In the genomic region with DNA sequence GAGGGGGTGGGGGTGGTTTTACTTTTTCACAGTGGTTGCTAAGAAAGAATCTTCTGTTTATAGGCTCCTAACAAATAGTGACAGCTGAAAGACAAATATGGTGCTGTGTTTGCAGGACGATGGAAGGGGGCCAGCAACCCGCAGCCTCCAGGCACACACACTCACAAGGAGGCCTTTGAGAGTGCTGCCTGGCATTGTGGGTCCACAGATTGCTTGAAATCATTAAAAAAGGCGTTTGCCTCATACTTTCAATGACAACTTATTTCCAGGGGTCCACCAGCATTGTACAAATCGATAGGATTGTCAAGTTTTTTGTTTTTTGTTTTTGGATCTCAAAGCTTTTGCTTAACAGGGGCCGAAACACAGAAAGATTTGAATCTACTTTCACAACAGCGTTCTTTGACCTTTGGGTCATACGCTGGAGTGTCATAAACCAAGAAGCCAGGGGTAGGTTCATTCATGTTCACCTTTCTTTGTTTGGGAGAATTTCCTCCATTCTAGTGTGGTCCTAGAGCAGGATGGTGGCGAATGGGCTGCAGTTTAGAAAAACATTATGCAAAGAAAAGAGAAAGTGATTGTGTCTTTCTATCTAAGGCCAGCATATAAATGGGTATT, we compare ENCODE assay signal across 11 cellular contexts. TPM values are rescaled to one million over a fixed set of nuclear protein-coding genes. Genes with fewer than 3 reads are reported as not detected.
DNase-seq lines count a peak whose midpoint lies in the region; ATAC-seq, FAIRE-seq and TF ChIP-seq lines count a peak whose summit lies in the region.
"Had no signal": no experiment of that assay in that cellular context is flagged by ENCODE, and none has a peak within 500 bp of the region (broad histone marks: within the 10 kb centered on the region; RNA-seq: fewer than 3 reads in every experiment).

No MANE protein-coding gene starts in this region.

- no peaks in the 10 kb centered on the region for H3K9me1 ChIP-seq in K562 (ENCODE audit: control insufficient read depth, insufficient read depth, low read length)

- TF ChIP-seq EP300 in K562 (IDR thresholded peaks at IDR 0.05; ENCODE audit: low read length), result no peak

- no peak for TF ChIP-seq RAD21 in K562 (CRISPR knock-in tag; conservative IDR thresholded peaks at IDR 0.05 in 1 of 2, IDR thresholded peaks at IDR 0.05 in 1 of 2)

- no peaks in the 10 kb centered on the region for H3K27me3 Mint-ChIP-seq in progenitor cell of endocrine pancreas

- no peaks in the 10 kb centered on the region for H4K20me1 ChIP-seq in K562 (replicated peaks; ENCODE audit: control insufficient read depth, insufficient read depth, low read length)
- H4K20me1 ChIP-seq: BLaER1 had no signal

- peak; percentile 49 for DNase-seq in AG08396 (ENCODE audit: low spot score)
- DNase-seq in K562 (ENCODE audit: extremely low read depth in 1 of 4, low spot score in 3 of 4), result no peak
- peak in 35 of 51 donors; percentile 2 to 78 (median 40) for DNase-seq in hypothalamus (lab: John Stamatoyannopoulos, UW)
- DNase-seq in progenitor cell of endocrine pancreas (ENCODE audit: low spot score, unreplicated experiment), result no peak
- DNase-seq in stimulated activated naive CD4-positive, alpha-beta T cell treated with Interleukin-2 at 50 U/mL for 16 hours (lab: John Stamatoyannopoulos, UW), result no peak
- DNase-seq in UCSD-AML1 (lab: John Stamatoyannopoulos, UW; ENCODE audit: unreplicated experiment), result no peak
- DNase-seq in HUDEP-2 (lab: John Stamatoyannopoulos, UW; ENCODE audit: unreplicated experiment in 76 of 76), result no peak
- DNase-seq: activated T-cell treated with anti-CD3 and anti-CD28 coated beads, Interleukin-2, amount 50 U/mL, for 4 hours; Kasumi-1 had no signal

- FAIRE-seq in K562 (lab: Jason Lieb, UNC), result no peak

- peaks cover 0 to 15% of the 10 kb centered on the region in 2 experiments; a peak in 4 of 5 replicates for H3K4me1 ChIP-seq in K562 (replicated peaks in 1 of 2; ENCODE audit: control insufficient read depth in 2 of 2, insufficient read depth in 2 of 2, low read length in 2 of 2)
- H3K4me1 ChIP-seq: BLaER1 had no signal

- H3K36me3 Mint-ChIP-seq in progenitor cell of endocrine pancreas (ENCODE audit: insufficient read depth), result no peaks in the 10 kb centered on the region

- no peaks in the 10 kb centered on the region for H3K36me3 ChIP-seq in K562 (ENCODE audit: control insufficient read depth, insufficient read depth, low read length)
- H3K36me3 ChIP-seq: BLaER1 had no signal

- no peak overlapping the region for H3K27ac ChIP-seq in K562 (ENCODE audit: extremely low read depth, low read depth, low read length)
- H3K27ac ChIP-seq: BLaER1 had no signal

- peak overlapping the region; percentile 77 for H3K27ac Mint-ChIP-seq in progenitor cell of endocrine pancreas

- peak overlapping the region; percentile 65; the same call in 1 of the 2 replicates for H2AFZ ChIP-seq in K562 (ENCODE audit: low read depth, low read length)

- no peak overlapping the region for H3K9ac ChIP-seq in K562 (ENCODE audit: insufficient read depth in 1 of 2, low read depth in 2 of 2, low read length in 2 of 2)
- H3K9ac ChIP-seq: BLaER1 had no signal

- POLR2A ChIA-PET in K562 (lab: Yijun Ruan, JAX), result no interaction called here

- H3K4me3 ChIP-seq in K562, result no peak overlapping the region
- H3K4me3 ChIP-seq: BLaER1 had no signal

- no peaks in the 10 kb centered on the region for H3K9me3 ChIP-seq in K562 (replicated peaks; ENCODE audit: control insufficient read depth, insufficient read depth, low read depth, low read length)

- H3K27me3 ChIP-seq in K562 (ENCODE audit: control insufficient read depth in 2 of 2, insufficient read depth in 2 of 2, low read length in 2 of 2), result no peaks in the 10 kb centered on the region
- H3K27me3 ChIP-seq: BLaER1 had no signal

- peaks cover 19% of the 10 kb centered on the region for H3K4me1 Mint-ChIP-seq in progenitor cell of endocrine pancreas (ENCODE audit: low read depth)

- H3K4me3 Mint-ChIP-seq in progenitor cell of endocrine pancreas (ENCODE audit: low read depth), result no peak overlapping the region
- H3K4me3 Mint-ChIP-seq: activated T-cell treated with anti-CD3 and anti-CD28 coated beads, Interleukin-2, amount 50 U/mL, for 4 hours had no signal

- H3K9me3 Mint-ChIP-seq in progenitor cell of endocrine pancreas (ENCODE audit: low read depth), result peaks cover 7% of the 10 kb centered on the region
- H3K9me3 Mint-ChIP-seq: activated T-cell treated with anti-CD3 and anti-CD28 coated beads, Interleukin-2, amount 50 U/mL, for 4 hours had no signal

- TF ChIP-seq POLR2A in K562 (conservative IDR thresholded peaks at IDR 0.05), result no peak

- in situ Hi-C loops in K562 (cut with MboI), result no loop called here

- no peaks in the 10 kb centered on the region for H3K79me2 ChIP-seq in K562 (ENCODE audit: control insufficient read depth, insufficient read depth, low read length)

- no TSS peak for BruUV-seq in K562 (replicated peaks; lab: Mats Ljungman, UMichigan)

- WGBS in K562 (ENCODE audit: insufficient coverage, low coverage, missing lambda C conversion rate), result 35% methylated on average over 8 of the region's 8 CpGs

- intact Hi-C loops in K562 (cut with micrococcal nuclease), result no loop called here

- ATAC-seq in K562 (no peak), HG02763 (IDR thresholded peaks at IDR 0.05; ENCODE audit: unreplicated experiment) (no peak)
- ATAC-seq: activated T-cell treated with anti-CD3 and anti-CD28 coated beads, Interleukin-2, amount 50 U/mL, for 4 hours had no signal

- TF ChIP-seq CTCF in K562 (IDR thresholded peaks at IDR 0.05 in 2 of 3, conservative IDR thresholded peaks at IDR 0.05 in 1 of 3; ENCODE audit: insufficient read depth in 2 of 3, low read depth in 1 of 3, low read length in 3 of 3), result no peak
- no peak for TF ChIP-seq CTCF in progenitor cell of endocrine pancreas (IDR thresholded peaks at IDR 0.05; ENCODE audit: unreplicated experiment)

- CTCF ChIA-PET in K562 (lab: Yijun Ruan, JAX; ENCODE audit: low intra/inter-chr PET ratio), result no interaction called here

- H3K4me2 ChIP-seq in K562 (ENCODE audit: insufficient read depth, low read length), result no peak overlapping the region
- H3K4me2 ChIP-seq: BLaER1 had no signal

TF ChIP-seq in K562, 482 proteins besides CTCF, POLR2A, EP300 and RAD21:
- TF ChIP-seq, protein P1, sequence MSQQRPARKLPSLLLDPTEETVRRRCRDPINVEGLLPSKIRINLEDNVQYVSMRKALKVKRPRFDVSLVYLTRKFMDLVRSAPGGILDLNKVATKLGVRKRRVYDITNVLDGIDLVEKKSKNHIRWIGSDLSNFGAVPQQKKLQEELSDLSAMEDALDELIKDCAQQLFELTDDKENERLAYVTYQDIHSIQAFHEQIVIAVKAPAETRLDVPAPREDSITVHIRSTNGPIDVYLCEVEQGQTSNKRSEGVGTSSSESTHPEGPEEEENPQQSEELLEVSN (IDR thresholded peaks at IDR 0.05; ENCODE audit: borderline replicate concordance in 1 of 2, extremely low read depth in 1 of 2, insufficient read depth in 1 of 2, insufficient read length in 1 of 2, low read depth in 1 of 2, low read length in 1 of 2, poor library complexity in 1 of 2, severe bottlenecking in 1 of 2), result no peak
- peak; percentile 87 for TF ChIP-seq FOXJ2 (tag; IDR thresholded peaks at IDR 0.05)

RNA-seq across cellular contexts. Expression of gene PDLIM3, which starts 32.6 kb away (rescaled TPM):
- not detected in 2 replicates for total RNA-seq in K562 (2011; cell fraction: chromatin; rRNA removed; ENCODE audit: low replicate concordance)
- not detected in 2 replicates for total RNA-seq in K562 (2011; cell fraction: nucleolus; rRNA removed)
- total RNA-seq in K562 (2011; cell fraction: nucleoplasm; rRNA removed), result not detected in 2 replicates
- total RNA-seq in K562 (2014; rRNA removed), result 0.12 TPM in 1 of 2 replicates, not detected in the other
- total RNA-seq in K562 (2014; rRNA removed; fragmentation: Illumina TruSeq; extraction: Trizol), result not detected in 2 replicates
- not detected in 2 replicates for total RNA-seq in K562 (2015; rRNA removed; fragmentation: Illumina TruSeq; extraction: Trizol)
- total RNA-seq in K562 (2021), result not detected in 2 replicates
- polyA plus RNA-seq in K562 (2011; rRNA removed), result not detected in 2 replicates
- not detected in 2 replicates for polyA plus RNA-seq in K562 (2011; cell fraction: cytosol; rRNA removed)
- polyA plus RNA-seq in K562 (2011; cell fraction: nucleus; rRNA removed), result not detected in 2 replicates
- 0.04 and 0.14 TPM in 2 replicates for polyA plus RNA-seq in K562 (2012)
- polyA plus RNA-seq in K562 (2014; fragmentation: Illumina TruSeq; extraction: Trizol), result not detected in 2 replicates
- polyA plus RNA-seq in K562 (2014; fragmentation: Nextera tagmentation; extraction: Ambion mirVana), result under 1 TPM in 1 of 2 experiments, not detected in 1; 0.06 TPM
- polyA plus RNA-seq in K562 (2014; rRNA removed), result not detected in 2 replicates
- polyA minus RNA-seq in K562 (2011; rRNA and poly(A)+ RNA removed), result not detected in 2 replicates
- polyA minus RNA-seq in K562 (2011; cell fraction: cytosol; rRNA and poly(A)+ RNA removed), result not detected in 2 replicates
- not detected in 2 replicates for polyA minus RNA-seq in K562 (2011; cell fraction: nucleus; rRNA and poly(A)+ RNA removed)
- 3.2 and 3.8 TPM in 2 replicates for total RNA-seq in progenitor cell of endocrine pancreas
- total RNA-seq: activated T-cell treated with anti-CD3 and anti-CD28 coated beads, Interleukin-2, amount 50 U/mL, for 4 hours had no signal

Comparison
In these comparisons a context has a peak if more than half of its experiments do, and no peak if none do; other contexts are left out.
1. DNase-seq: peak in AG08396 (single experiment) and hypothalamus (35 of 51); none in K562 (0 of 4), progenitor cell of endocrine pancreas (single experiment), stimulated activated naive CD4-positive, alpha-beta T cell treated with Interleukin-2 at 50 U/mL for 16 hours (single experiment), UCSD-AML1 (single experiment) and HUDEP-2 (0 of 76).